11 cellular contexts compared by ENCODE assay signal in the genomic region with DNA sequence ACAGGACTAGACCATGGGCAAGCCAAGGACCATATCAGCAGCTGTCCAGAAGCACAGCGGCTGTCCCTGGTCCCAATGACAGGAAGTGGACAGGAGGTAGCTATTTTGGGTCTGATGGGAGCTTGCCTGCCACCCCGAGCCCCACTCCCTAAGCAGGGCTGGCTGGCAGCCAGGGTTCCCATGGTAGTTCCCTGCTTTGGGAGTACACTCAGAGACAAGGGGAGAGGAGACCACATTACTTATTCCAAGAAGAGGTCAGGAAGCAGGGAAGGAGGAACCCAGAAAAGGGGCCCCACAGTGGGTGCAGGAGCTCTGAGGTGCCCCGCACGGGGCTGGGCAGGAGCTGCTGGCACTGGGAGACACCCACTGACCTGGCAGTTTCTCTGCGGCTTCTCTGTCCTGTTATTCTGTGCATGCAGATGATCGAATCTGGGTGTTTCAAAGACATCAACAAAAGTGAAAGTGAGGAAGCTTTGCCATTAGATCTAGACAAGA. TPM values are rescaled to one million over a fixed set of nuclear protein-coding genes. Genes with fewer than 3 reads are reported as not detected.
A peak's percentile ranks its signal among the peaks of the same experiment; 100 is the strongest.
DNase-seq lines count a peak whose midpoint lies in the region; ATAC-seq, FAIRE-seq and TF ChIP-seq lines count a peak whose summit lies in the region.
"Had no signal": no experiment of that assay in that cellular context is flagged by ENCODE, and none has a peak within 500 bp of the region (broad histone marks: within the 10 kb centered on the region; RNA-seq: fewer than 3 reads in every experiment).

No MANE protein-coding gene starts in this region.

- H3K79me2 ChIP-seq in ACC112 (ENCODE audit: control insufficient read depth, insufficient read depth, low read length, unreplicated experiment) (peaks cover 5% of the 10 kb centered on the region), HepG2 (ENCODE audit: insufficient read depth, low read length) (no peaks in the 10 kb centered on the region)

- CTCF ChIA-PET in HepG2 (lab: Yijun Ruan, JAX; ENCODE audit: low intra/inter-chr PET ratio, low total read pairs) = interaction anchor here (1.0 to 1.7 kb wide), 6 partner anchors 29 to 89 kb away, joined by 3 to 14 read pairs (median 4); no protein-coding TSS in a partner anchor

- no peak for DNase-seq in GM12891 (ENCODE audit: insufficient read length, low spot score)
- peak; percentile 6 for DNase-seq in activated T-helper 1 cell treated with anti-CD3 and anti-CD28 coated beads, Interleukin-12 subunit alpha, Interleukin-12 subunit beta, Interleukin-2, Interleukin-4 antibody, amounts not matched to agents 30 ng/mL and 10 ng/mL and 1 ng/mL, durations not matched to agents 14 hours and 24 hours and 36 hours (ENCODE audit: low spot score)
- DNase-seq in HepG2 (ENCODE audit: low spot score) = no peak
- no peak for DNase-seq in GM13976 (ENCODE audit: low spot score)
- no peak for DNase-seq in cerebellum (ENCODE audit: low spot score)
- no peak for DNase-seq in NCI-H446 (lab: John Stamatoyannopoulos, UW)
- DNase-seq: T1000 had no signal

- no peak overlapping the region for H3K27ac ChIP-seq in ACC112 (ENCODE audit: low read depth, low read length)
- H3K27ac ChIP-seq in HepG2 (ENCODE audit: extremely low read length, insufficient read depth, low read length) = no peak overlapping the region

- H2AFZ ChIP-seq in ACC112 (ENCODE audit: low read length, unreplicated experiment) (peak overlapping the region; percentile 61), HepG2 (ENCODE audit: low read length) (no peak overlapping the region)

- H3K4me2 ChIP-seq in HepG2 (ENCODE audit: low read depth, low read length) = peak overlapping the region; percentile 99

- POLR2A ChIA-PET in HepG2 (lab: Yijun Ruan, JAX) = no interaction called here

- ATAC-seq in HepG2 (no peak), GM21381 (IDR thresholded peaks at IDR 0.05; ENCODE audit: unreplicated experiment) (no peak)

- peak overlapping the region; percentile 18 for H3K27ac Mint-ChIP-seq in activated T-helper 1 cell treated with anti-CD3 and anti-CD28 coated beads, Interleukin-12 subunit alpha, Interleukin-12 subunit beta, Interleukin-2, Interleukin-4 antibody, amounts not matched to agents 30 ng/mL and 10 ng/mL and 1 ng/mL, durations not matched to agents 14 hours and 24 hours and 36 hours

- H3K36me3 ChIP-seq in ACC112 (ENCODE audit: insufficient read depth, low read length) (no peaks in the 10 kb centered on the region), HepG2 (replicated peaks in 1 of 2; ENCODE audit: control insufficient read depth in 1 of 2, insufficient read depth in 2 of 2, low read length in 2 of 2) (no peaks in the 10 kb centered on the region)

- H3K9me3 ChIP-seq in HepG2 (ENCODE audit: low read length) = no peaks in the 10 kb centered on the region

- TF ChIP-seq POLR2A in GM12891 (IDR thresholded peaks at IDR 0.05; ENCODE audit: low read depth, low read length) = no peak
- TF ChIP-seq POLR2A in HepG2 (IDR thresholded peaks at IDR 0.05; ENCODE audit: insufficient read depth in 1 of 2, low read depth in 2 of 2, low read length in 2 of 2) = no peak

- no peaks in the 10 kb centered on the region for H4K20me1 ChIP-seq in HepG2 (ENCODE audit: insufficient read depth, low read length)

- in situ Hi-C loops in HepG2 (cut with HindIII; ENCODE audit: extremely low pct_ligation_motif_present, low pct_unique_long_range_greater_than_20kb) = loop anchor here (5.0 kb wide), 1 partner anchor 56 kb away; no protein-coding TSS in a partner anchor
- in situ Hi-C loops in GM13976 (cut with MboI; ENCODE audit: low sequenced_read_pairs, unreplicated experiment) = loop anchor here (10.0 kb wide), 1 partner anchor 63 kb away; no protein-coding TSS in a partner anchor

- FAIRE-seq in GM12891 (lab: Jason Lieb, UNC) (peak; percentile 85), HepG2 (lab: Jason Lieb, UNC) (no peak)
- FAIRE-seq: islet of Langerhans had no signal

- TF ChIP-seq CTCF in HepG2 (CRISPR knock-in tag; IDR thresholded peaks at IDR 0.05) = no peak
- no peak for TF ChIP-seq CTCF in GM13976 (IDR thresholded peaks at IDR 0.05; ENCODE audit: borderline replicate concordance, control extremely low read depth, extremely low read depth, insufficient read depth, missing control alignments)

- no peaks in the 10 kb centered on the region for H3K36me3 Mint-ChIP-seq in activated T-helper 1 cell treated with anti-CD3 and anti-CD28 coated beads, Interleukin-12 subunit alpha, Interleukin-12 subunit beta, Interleukin-2, Interleukin-4 antibody, amounts not matched to agents 30 ng/mL and 10 ng/mL and 1 ng/mL, durations not matched to agents 14 hours and 24 hours and 36 hours (ENCODE audit: low read depth)

- no peak for TF ChIP-seq EP300 in HepG2 (IDR thresholded peaks at IDR 0.05; ENCODE audit: low read depth in 2 of 2, low read length in 2 of 2)
- no peak for TF ChIP-seq EP300 in HepG2 (CRISPR knock-in tag; IDR thresholded peaks at IDR 0.05; ENCODE audit: borderline replicate concordance)

- peaks cover 34% of the 10 kb centered on the region for H3K4me1 Mint-ChIP-seq in activated T-helper 1 cell treated with anti-CD3 and anti-CD28 coated beads, Interleukin-12 subunit alpha, Interleukin-12 subunit beta, Interleukin-2, Interleukin-4 antibody, amounts not matched to agents 30 ng/mL and 10 ng/mL and 1 ng/mL, durations not matched to agents 14 hours and 24 hours and 36 hours (ENCODE audit: low read depth)

- H3K4me1 ChIP-seq in ACC112 (ENCODE audit: control insufficient read depth, insufficient read depth, low read length, unreplicated experiment) = peaks cover 11% of the 10 kb centered on the region
- H3K4me1 ChIP-seq in HepG2 (ENCODE audit: insufficient read depth, low read length) = peaks cover 74% of the 10 kb centered on the region

- H3K27me3 ChIP-seq in ACC112 (ENCODE audit: insufficient read depth, low read length) (no peaks in the 10 kb centered on the region), HepG2 (ENCODE audit: control insufficient read depth in 1 of 2, insufficient read depth in 2 of 2, low read length in 2 of 2) (peaks cover 3 to 31% of the 10 kb centered on the region in 2 experiments; a peak in 3 of 5 replicates)

- no peaks in the 10 kb centered on the region for H3K9me3 Mint-ChIP-seq in activated T-helper 1 cell treated with anti-CD3 and anti-CD28 coated beads, Interleukin-12 subunit alpha, Interleukin-12 subunit beta, Interleukin-2, Interleukin-4 antibody, amounts not matched to agents 30 ng/mL and 10 ng/mL and 1 ng/mL, durations not matched to agents 14 hours and 24 hours and 36 hours

- no TSS peak for BruUV-seq in HepG2 (replicated peaks; lab: Mats Ljungman, UMichigan)

- H3K4me3 Mint-ChIP-seq in activated T-helper 1 cell treated with anti-CD3 and anti-CD28 coated beads, Interleukin-12 subunit alpha, Interleukin-12 subunit beta, Interleukin-2, Interleukin-4 antibody, amounts not matched to agents 30 ng/mL and 10 ng/mL and 1 ng/mL, durations not matched to agents 14 hours and 24 hours and 36 hours = peak overlapping the region; percentile 57

- H3K27me3 Mint-ChIP-seq in activated T-helper 1 cell treated with anti-CD3 and anti-CD28 coated beads, Interleukin-12 subunit alpha, Interleukin-12 subunit beta, Interleukin-2, Interleukin-4 antibody, amounts not matched to agents 30 ng/mL and 10 ng/mL and 1 ng/mL, durations not matched to agents 14 hours and 24 hours and 36 hours (ENCODE audit: insufficient read depth) = peaks cover 28% of the 10 kb centered on the region

- no peak for TF ChIP-seq RAD21 in HepG2 (CRISPR knock-in tag; IDR thresholded peaks at IDR 0.05)

- WGBS in HepG2 (ENCODE audit: low lambda C conversion rate) = 25% methylated on average over 5 of the region's 6 CpGs

- H3K9ac ChIP-seq in HepG2 (ENCODE audit: insufficient read depth, low read depth, low read length) = no peak overlapping the region

- H3K4me3 ChIP-seq in ACC112 (ENCODE audit: low read depth, low read length) = peak overlapping the region; percentile 52
- H3K4me3 ChIP-seq in HepG2 (replicated peaks in 1 of 3; ENCODE audit: insufficient read depth in 1 of 3, low read depth in 2 of 3, low read length in 3 of 3) = peak overlapping the region in 2 of 3 experiments; percentile 49 to 54; a peak in 4 of 6 replicates

- intact Hi-C loops in activated T-helper 1 cell treated with anti-CD3 and anti-CD28 coated beads, Interleukin-12 subunit alpha, Interleukin-12 subunit beta, Interleukin-2, Interleukin-4 antibody, amounts not matched to agents 30 ng/mL and 10 ng/mL and 1 ng/mL, durations not matched to agents 14 hours and 24 hours and 36 hours (cut with micrococcal nuclease) = loop anchor here (1.0 kb wide), 5 partner anchors 9 to 274 kb away; no protein-coding TSS in a partner anchor
- intact Hi-C loops in HepG2 (cut with micrococcal nuclease; ENCODE audit: unreplicated experiment) = loop anchor here (1.0 kb wide), 2 partner anchors 29 to 60 kb away; no protein-coding TSS in a partner anchor

RNA-seq across cellular contexts. Expression of a gene that starts 36.3 kb away (rescaled TPM):
- polyA plus RNA-seq in GM12891 (2012; ENCODE audit: low read depth, missing spikeins) = not detected
- not detected in 2 replicates for total RNA-seq in activated T-helper 1 cell treated with anti-CD3 and anti-CD28 coated beads, Interleukin-12 subunit alpha, Interleukin-12 subunit beta, Interleukin-2, Interleukin-4 antibody, amounts not matched to agents 30 ng/mL and 10 ng/mL and 1 ng/mL, durations not matched to agents 14 hours and 24 hours and 36 hours
- total RNA-seq in HepG2 (2016; rRNA removed; fragmentation: Illumina TruSeq; extraction: Trizol) = not detected in 2 replicates
- total RNA-seq in HepG2 (2016; cell fraction: cytosol; rRNA removed; fragmentation: Illumina TruSeq; extraction: Trizol; ENCODE audit: low read depth) = not detected in 2 replicates
- total RNA-seq in HepG2 (2016; cell fraction: insoluble cytoplasmic fraction; rRNA removed; fragmentation: Illumina TruSeq; extraction: Trizol) = not detected in 2 replicates
- total RNA-seq in HepG2 (2016; cell fraction: membrane; rRNA removed; fragmentation: Illumina TruSeq; extraction: Trizol) = not detected in 2 replicates
- not detected in 2 replicates for total RNA-seq in HepG2 (2016; cell fraction: nucleus; rRNA removed; fragmentation: Illumina TruSeq; extraction: Trizol)
- polyA plus RNA-seq in HepG2 (2011; rRNA removed) = not detected in 2 replicates
- polyA plus RNA-seq in HepG2 (2011; cell fraction: cytosol; rRNA removed) = not detected in 2 replicates
- polyA plus RNA-seq in HepG2 (2011; cell fraction: nucleus; rRNA removed) = not detected in 2 replicates
- polyA plus RNA-seq in HepG2 (2012) = not detected in 2 replicates
- polyA plus RNA-seq in HepG2 (2016; cell fraction: cytosol; fragmentation: Illumina TruSeq; extraction: Trizol; ENCODE audit: low read depth) = not detected in 2 replicates
- polyA plus RNA-seq in HepG2 (2016; cell fraction: insoluble cytoplasmic fraction; fragmentation: Illumina TruSeq; extraction: Trizol; ENCODE audit: low read depth) = not detected in 2 replicates
- polyA plus RNA-seq in HepG2 (2016; cell fraction: membrane; fragmentation: Illumina TruSeq; extraction: Trizol; ENCODE audit: low read depth) = not detected in 2 replicates
- not detected in 2 replicates for polyA plus RNA-seq in HepG2 (2016; cell fraction: nucleus; fragmentation: Illumina TruSeq; extraction: Trizol; ENCODE audit: insufficient read depth, low read depth)
- polyA minus RNA-seq in HepG2 (2011; rRNA and poly(A)+ RNA removed; ENCODE audit: low replicate concordance) = not detected in 2 replicates
- polyA minus RNA-seq in HepG2 (2011; cell fraction: cytosol; rRNA and poly(A)+ RNA removed) = not detected in 2 replicates
- not detected in 2 replicates for polyA minus RNA-seq in HepG2 (2011; cell fraction: nucleus; rRNA and poly(A)+ RNA removed)
- total RNA-seq in cerebellum = not detected
- total RNA-seq: chondrocyte had no signal

RNA-seq across cellular contexts. Expression of a gene that starts 36.5 kb away (rescaled TPM):
- polyA plus RNA-seq in GM12891 (2012; ENCODE audit: low read depth, missing spikeins) = 42.3 TPM
- total RNA-seq in activated T-helper 1 cell treated with anti-CD3 and anti-CD28 coated beads, Interleukin-12 subunit alpha, Interleukin-12 subunit beta, Interleukin-2, Interleukin-4 antibody, amounts not matched to agents 30 ng/mL and 10 ng/mL and 1 ng/mL, durations not matched to agents 14 hours and 24 hours and 36 hours = 65.9 and 66.9 TPM in 2 replicates
- 19.5 and 34.3 TPM in 2 replicates for total RNA-seq in HepG2 (2016; rRNA removed; fragmentation: Illumina TruSeq; extraction: Trizol)
- 8.9 and 9.0 TPM in 2 replicates for total RNA-seq in HepG2 (2016; cell fraction: cytosol; rRNA removed; fragmentation: Illumina TruSeq; extraction: Trizol; ENCODE audit: low read depth)
- 19.6 and 34.7 TPM in 2 replicates for total RNA-seq in HepG2 (2016; cell fraction: insoluble cytoplasmic fraction; rRNA removed; fragmentation: Illumina TruSeq; extraction: Trizol)
- 12.0 and 13.5 TPM in 2 replicates for total RNA-seq in HepG2 (2016; cell fraction: membrane; rRNA removed; fragmentation: Illumina TruSeq; extraction: Trizol)
- 44.5 and 53.3 TPM in 2 replicates for total RNA-seq in HepG2 (2016; cell fraction: nucleus; rRNA removed; fragmentation: Illumina TruSeq; extraction: Trizol)
- 17.5 and 21.0 TPM in 2 replicates for polyA plus RNA-seq in HepG2 (2011; rRNA removed)
- 8.1 and 12.3 TPM in 2 replicates for polyA plus RNA-seq in HepG2 (2011; cell fraction: cytosol; rRNA removed)
- 77.2 and 88.2 TPM in 2 replicates for polyA plus RNA-seq in HepG2 (2011; cell fraction: nucleus; rRNA removed)
- polyA plus RNA-seq in HepG2 (2012) = 19.2 and 21.9 TPM in 2 replicates
- polyA plus RNA-seq in HepG2 (2016; cell fraction: cytosol; fragmentation: Illumina TruSeq; extraction: Trizol; ENCODE audit: low read depth) = 0.76 and 0.89 TPM in 2 replicates
- 11.2 and 16.6 TPM in 2 replicates for polyA plus RNA-seq in HepG2 (2016; cell fraction: insoluble cytoplasmic fraction; fragmentation: Illumina TruSeq; extraction: Trizol; ENCODE audit: low read depth)
- polyA plus RNA-seq in HepG2 (2016; cell fraction: membrane; fragmentation: Illumina TruSeq; extraction: Trizol; ENCODE audit: low read depth) = 1.9 and 2.0 TPM in 2 replicates
- 51.6 and 58.9 TPM in 2 replicates for polyA plus RNA-seq in HepG2 (2016; cell fraction: nucleus; fragmentation: Illumina TruSeq; extraction: Trizol; ENCODE audit: insufficient read depth, low read depth)
- polyA minus RNA-seq in HepG2 (2011; rRNA and poly(A)+ RNA removed; ENCODE audit: low replicate concordance) = 75.1 and 127 TPM in 2 replicates
- 57.9 and 59.9 TPM in 2 replicates for polyA minus RNA-seq in HepG2 (2011; cell fraction: cytosol; rRNA and poly(A)+ RNA removed)
- polyA minus RNA-seq in HepG2 (2011; cell fraction: nucleus; rRNA and poly(A)+ RNA removed) = 131 and 135 TPM in 2 replicates
- 83.8 TPM for total RNA-seq in cerebellum
